In genomic region chr9:130331061-130331460, GRCh38 we compare ENCODE assay signal across 16 cellular contexts.
A peak's percentile ranks its signal among the peaks of the same experiment; 100 is the strongest.
DNase-seq lines count a peak whose midpoint lies in the region; ATAC-seq, FAIRE-seq and TF ChIP-seq lines count a peak whose summit lies in the region.
"Had no signal": no experiment of that assay in that cellular context is flagged by ENCODE, and none has a peak within 500 bp of the region (broad histone marks: within the 10 kb centered on the region; RNA-seq: fewer than 3 reads in every experiment).

No MANE protein-coding gene starts in this region.

- no peak overlapping the region for H3K4ac ChIP-seq in mesenchymal stem cell (ENCODE audit: low read depth in 1 of 2, low read length in 2 of 2)

- H3K27ac ChIP-seq in mesenchymal stem cell (ENCODE audit: low read length, poor library complexity, severe bottlenecking) (no peak overlapping the region), gastrocnemius medialis (peak overlapping the region; percentile 47 to 66 (median 55)), small intestine (ENCODE audit: low read depth in 1 of 2, low read length in 1 of 2) (peak overlapping the region in 1 of 2 donors; percentile 89), hepatocyte (no peak overlapping the region)
- H3K27ac ChIP-seq: 22Rv1 had no signal

- no peak overlapping the region for H2AFZ ChIP-seq in mesenchymal stem cell (ENCODE audit: low read depth, low read length)
- H2AFZ ChIP-seq in hepatocyte = no peak overlapping the region

- H2BK12ac ChIP-seq in mesenchymal stem cell (ENCODE audit: low read length in 2 of 2) = no peak overlapping the region

- no peaks in the 10 kb centered on the region for H3K9me3 ChIP-seq in mesenchymal stem cell (ENCODE audit: control insufficient read depth, low read length)
- H3K9me3 ChIP-seq in gastrocnemius medialis = no peaks in the 10 kb centered on the region
- H3K9me3 ChIP-seq in small intestine (ENCODE audit: control insufficient read depth, low read depth) = no peaks in the 10 kb centered on the region
- H3K9me3 ChIP-seq in hepatocyte (ENCODE audit: low read depth) = no peaks in the 10 kb centered on the region
- H3K9me3 ChIP-seq: BE2C had no signal

- H3K36me3 ChIP-seq in mesenchymal stem cell (ENCODE audit: control insufficient read depth in 1 of 2, insufficient read depth in 2 of 2, low read depth in 1 of 2, low read length in 2 of 2) (no peaks in the 10 kb centered on the region), gastrocnemius medialis (no peaks in the 10 kb centered on the region), small intestine (ENCODE audit: control insufficient read depth in 2 of 2, insufficient read depth in 2 of 2, low read length in 2 of 2) (no peaks in the 10 kb centered on the region), hepatocyte (replicated peaks; ENCODE audit: insufficient read depth, low read depth) (no peaks in the 10 kb centered on the region)
- H3K36me3 ChIP-seq: BE2C had no signal

- H3K4me2 ChIP-seq in mesenchymal stem cell (ENCODE audit: low read length, poor library complexity, severe bottlenecking) (no peak overlapping the region), hepatocyte (no peak overlapping the region)

- peak overlapping the region; percentile 70 for H3K9ac ChIP-seq in mesenchymal stem cell (ENCODE audit: low read length)

- H2AK5ac ChIP-seq in mesenchymal stem cell (ENCODE audit: low read length, severe bottlenecking) = no peak overlapping the region

- no peak overlapping the region for H3K23ac ChIP-seq in mesenchymal stem cell (ENCODE audit: low read length in 2 of 2)

- no peak overlapping the region for H3K14ac ChIP-seq in mesenchymal stem cell (ENCODE audit: low read length in 2 of 2)

- peaks cover 92 to 93% of the 10 kb centered on the region in 2 experiments for H3K27me3 ChIP-seq in mesenchymal stem cell (ENCODE audit: control insufficient read depth in 1 of 2, insufficient read depth in 1 of 2, low read length in 2 of 2)
- peaks cover 38 to 55% (median 50%) of the 10 kb centered on the region in 3 donors for H3K27me3 ChIP-seq in gastrocnemius medialis
- peaks cover 0 to 3% of the 10 kb centered on the region in 2 donors for H3K27me3 ChIP-seq in small intestine (ENCODE audit: control insufficient read depth in 2 of 2, insufficient read depth in 2 of 2, low read length in 2 of 2)
- peaks cover 8% of the 10 kb centered on the region for H3K27me3 ChIP-seq in hepatocyte
- H3K27me3 ChIP-seq: BE2C had no signal

- intact Hi-C loops in Right ventricle myocardium inferior (cut with DNase I) (loop anchor here (5.0 kb wide), 1 partner anchor 64 kb away; the partner anchor contains the start of gene HMCN2), cardiac septum (cut with DNase I) (loop anchor here (5.0 kb wide), 1 partner anchor 89 kb away; no protein-coding TSS in a partner anchor), gastrocnemius medialis (cut with DNase I; ENCODE audit: low total_unique reads) (loop anchor here (5.0 kb wide), 1 partner anchor 69 kb away; no protein-coding TSS in a partner anchor)

- H2BK5ac ChIP-seq in mesenchymal stem cell (ENCODE audit: low read depth, low read length, poor library complexity, severe bottlenecking) = no peak overlapping the region

- H3K4me1 ChIP-seq in mesenchymal stem cell (ENCODE audit: control insufficient read depth, insufficient read depth, low read depth, low read length) (peaks cover 20% of the 10 kb centered on the region), gastrocnemius medialis (no peaks in the 10 kb centered on the region), small intestine (ENCODE audit: control insufficient read depth in 2 of 2, insufficient read depth in 1 of 2, low read depth in 1 of 2, low read length in 1 of 2) (no peaks in the 10 kb centered on the region), hepatocyte (ENCODE audit: insufficient read depth) (peaks cover 14% of the 10 kb centered on the region)

- H2BK120ac ChIP-seq in mesenchymal stem cell (ENCODE audit: low read depth, low read length) = no peak overlapping the region

- in situ Hi-C loops in gastrocnemius medialis (cut with MboI; ENCODE audit: low sequenced_read_pairs in 4 of 4) = no loop called here

- no peak overlapping the region for H2BK15ac ChIP-seq in mesenchymal stem cell (ENCODE audit: low read depth, poor library complexity, severe bottlenecking)

- H3K9me2 ChIP-seq in hepatocyte (replicated peaks; ENCODE audit: insufficient read depth) = no peaks in the 10 kb centered on the region

- TF ChIP-seq POLR2A in gastrocnemius medialis (IDR thresholded peaks at IDR 0.05) = no peak

- H3K4me3 ChIP-seq in mesenchymal stem cell (ENCODE audit: insufficient read depth in 1 of 2, low read depth in 1 of 2, low read length in 2 of 2) (no peak overlapping the region), gastrocnemius medialis (no peak overlapping the region), small intestine (ENCODE audit: low read depth in 1 of 2, low read length in 2 of 2) (no peak overlapping the region), hepatocyte (no peak overlapping the region)

- H4K91ac ChIP-seq in mesenchymal stem cell (ENCODE audit: low read length) = no peak overlapping the region

- no peaks in the 10 kb centered on the region for H3K79me1 ChIP-seq in mesenchymal stem cell (replicated peaks; ENCODE audit: low read length, poor library complexity, severe bottlenecking)

- H4K8ac ChIP-seq in mesenchymal stem cell (ENCODE audit: low read length) = no peak overlapping the region

- WGBS in mesenchymal stem cell = 94% methylated on average over 14 of the region's 14 CpGs
- 76 to 83% (median 80%) methylated on average over 14 of the region's 14 CpGs for WGBS in small intestine, 3 donors
- WGBS in hepatocyte (ENCODE audit: low lambda C conversion rate, missing lambda C conversion rate) = 93% methylated on average over 13 of the region's 14 CpGs

- no peak for TF ChIP-seq CTCF in gastrocnemius medialis (IDR thresholded peaks at IDR 0.05 in 4 of 5, conservative IDR thresholded peaks at IDR 0.05 in 1 of 5)
- TF ChIP-seq CTCF in hepatocyte (IDR thresholded peaks at IDR 0.05; ENCODE audit: poor library complexity) = no peak

- no peak overlapping the region for H3K18ac ChIP-seq in mesenchymal stem cell (ENCODE audit: low read depth in 1 of 2, low read length in 2 of 2)

- no peaks in the 10 kb centered on the region for H3K79me2 ChIP-seq in hepatocyte

- ATAC-seq in Right ventricle myocardium inferior = peak; percentile 17
- no peak for ATAC-seq in gastrocnemius medialis
- no peak for ATAC-seq in HG03442 (IDR thresholded peaks at IDR 0.05; ENCODE audit: unreplicated experiment)

- DNase-seq in Right ventricle myocardium inferior (ENCODE audit: missing footprints) (no peak), cardiac septum (ENCODE audit: low spot score) (no peak), mesenchymal stem cell (no peak), gastrocnemius medialis (peak in 1 of 2 donors; percentile 35), small intestine (no peak), hepatocyte (ENCODE audit: low spot score) (no peak)
- no peak for DNase-seq in stimulated activated CD4-positive, alpha-beta T cell treated with anti-CD3 and anti-CD28 coated beads, Interleukin-2, amount 100 ng/mL, for 48 hours
- DNase-seq: BE2C; CD4-positive, alpha-beta T cell; H9; NCI-H1105; NCI-H1694; NCI-H510A treated with DMSO at 0.1 percent for 48 hours had no signal

- H4K20me1 ChIP-seq in hepatocyte (ENCODE audit: insufficient read depth, poor library complexity, severe bottlenecking) = no peaks in the 10 kb centered on the region

- no peak for FAIRE-seq in small intestine (lab: Jason Lieb, UNC)
- FAIRE-seq: RCC 7860 had no signal

Comparison
In these comparisons a context has a peak if more than half of its experiments do, and no peak if none do; other contexts are left out.
1. H3K27ac ChIP-seq: peak in gastrocnemius medialis (4 of 4); none in mesenchymal stem cell (single experiment) and hepatocyte (single experiment).